Comparison of ENCODE assay signal across 1 cellular context in the genomic region with DNA sequence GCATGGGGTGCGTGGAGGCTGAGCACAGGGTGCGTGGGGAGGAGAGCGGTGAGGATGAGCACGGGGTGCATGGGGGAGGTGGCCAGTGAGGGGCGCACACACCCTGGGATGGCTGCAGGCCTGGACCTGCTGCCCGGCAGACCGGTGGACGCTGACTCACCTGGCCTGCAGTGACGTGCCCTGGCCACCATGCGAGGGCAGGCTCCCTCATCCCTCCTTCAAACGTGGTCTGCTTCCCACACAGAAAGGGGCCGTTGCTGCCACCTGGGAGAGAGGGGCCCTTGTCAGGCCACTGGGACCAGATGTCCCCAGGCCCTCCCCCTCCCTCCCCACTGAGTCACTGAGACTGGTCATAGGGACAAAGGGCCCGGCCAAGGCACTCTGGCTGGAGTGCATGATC.
TF ChIP-seq lines count a peak whose summit lies in the region.

No MANE protein-coding gene starts in this region.

TF ChIP-seq in SK-N-SH, 30 proteins besides CTCF, POLR2A, EP300 and RAD21:
- TF ChIP-seq NRF1 (IDR thresholded peaks at IDR 0.05; ENCODE audit: low read depth, low read length) = no peak
- no peak for TF ChIP-seq FOSL2 (IDR thresholded peaks at IDR 0.05; ENCODE audit: borderline replicate concordance, low read depth)
- TF ChIP-seq, protein P1, sequence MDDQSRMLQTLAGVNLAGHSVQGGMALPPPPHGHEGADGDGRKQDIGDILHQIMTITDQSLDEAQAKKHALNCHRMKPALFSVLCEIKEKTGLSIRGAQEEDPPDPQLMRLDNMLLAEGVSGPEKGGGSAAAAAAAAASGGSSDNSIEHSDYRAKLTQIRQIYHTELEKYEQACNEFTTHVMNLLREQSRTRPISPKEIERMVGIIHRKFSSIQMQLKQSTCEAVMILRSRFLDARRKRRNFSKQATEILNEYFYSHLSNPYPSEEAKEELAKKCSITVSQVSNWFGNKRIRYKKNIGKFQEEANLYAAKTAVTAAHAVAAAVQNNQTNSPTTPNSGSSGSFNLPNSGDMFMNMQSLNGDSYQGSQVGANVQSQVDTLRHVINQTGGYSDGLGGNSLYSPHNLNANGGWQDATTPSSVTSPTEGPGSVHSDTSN (IDR thresholded peaks at IDR 0.05) = no peak
- no peak for TF ChIP-seq ELF1 (IDR thresholded peaks at IDR 0.05)
- TF ChIP-seq, protein P2, sequence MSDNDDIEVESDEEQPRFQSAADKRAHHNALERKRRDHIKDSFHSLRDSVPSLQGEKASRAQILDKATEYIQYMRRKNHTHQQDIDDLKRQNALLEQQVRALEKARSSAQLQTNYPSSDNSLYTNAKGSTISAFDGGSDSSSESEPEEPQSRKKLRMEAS (IDR thresholded peaks at IDR 0.05; ENCODE audit: low read depth) = no peak
- no peak for TF ChIP-seq TAF1 (IDR thresholded peaks at IDR 0.05; ENCODE audit: borderline replicate concordance, low read depth, low read length)
- no peak for TF ChIP-seq MXI1 (IDR thresholded peaks at IDR 0.05; ENCODE audit: low read depth, low read length)
- no peak for TF ChIP-seq POLR2AphosphoS5 (IDR thresholded peaks at IDR 0.05; ENCODE audit: low read depth, low read length)
- TF ChIP-seq GATA2 (CRISPR knock-in tag; IDR thresholded peaks at IDR 0.05) = no peak
- TF ChIP-seq FOXM1 (IDR thresholded peaks at IDR 0.05; ENCODE audit: low read depth) = no peak
- no peak for TF ChIP-seq TCF12 (IDR thresholded peaks at IDR 0.05)
- TF ChIP-seq RFX5 (IDR thresholded peaks at IDR 0.05; ENCODE audit: low read length) = no peak
- no peak for TF ChIP-seq RXRA (IDR thresholded peaks at IDR 0.05; ENCODE audit: borderline replicate concordance, low read depth)
- TF ChIP-seq, protein P3, sequence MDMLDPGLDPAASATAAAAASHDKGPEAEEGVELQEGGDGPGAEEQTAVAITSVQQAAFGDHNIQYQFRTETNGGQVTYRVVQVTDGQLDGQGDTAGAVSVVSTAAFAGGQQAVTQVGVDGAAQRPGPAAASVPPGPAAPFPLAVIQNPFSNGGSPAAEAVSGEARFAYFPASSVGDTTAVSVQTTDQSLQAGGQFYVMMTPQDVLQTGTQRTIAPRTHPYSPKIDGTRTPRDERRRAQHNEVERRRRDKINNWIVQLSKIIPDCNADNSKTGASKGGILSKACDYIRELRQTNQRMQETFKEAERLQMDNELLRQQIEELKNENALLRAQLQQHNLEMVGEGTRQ (IDR thresholded peaks at IDR 0.05; ENCODE audit: borderline replicate concordance, low read depth, low read length) = no peak
- no peak for TF ChIP-seq NFIC (IDR thresholded peaks at IDR 0.05; ENCODE audit: borderline replicate concordance)
- TF ChIP-seq, protein P4, sequence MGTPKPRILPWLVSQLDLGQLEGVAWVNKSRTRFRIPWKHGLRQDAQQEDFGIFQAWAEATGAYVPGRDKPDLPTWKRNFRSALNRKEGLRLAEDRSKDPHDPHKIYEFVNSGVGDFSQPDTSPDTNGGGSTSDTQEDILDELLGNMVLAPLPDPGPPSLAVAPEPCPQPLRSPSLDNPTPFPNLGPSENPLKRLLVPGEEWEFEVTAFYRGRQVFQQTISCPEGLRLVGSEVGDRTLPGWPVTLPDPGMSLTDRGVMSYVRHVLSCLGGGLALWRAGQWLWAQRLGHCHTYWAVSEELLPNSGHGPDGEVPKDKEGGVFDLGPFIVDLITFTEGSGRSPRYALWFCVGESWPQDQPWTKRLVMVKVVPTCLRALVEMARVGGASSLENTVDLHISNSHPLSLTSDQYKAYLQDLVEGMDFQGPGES (IDR thresholded peaks at IDR 0.05; ENCODE audit: low read depth, low read length) = no peak
